Comparison of ENCODE assay signal across 9 cellular contexts in the genomic region with DNA sequence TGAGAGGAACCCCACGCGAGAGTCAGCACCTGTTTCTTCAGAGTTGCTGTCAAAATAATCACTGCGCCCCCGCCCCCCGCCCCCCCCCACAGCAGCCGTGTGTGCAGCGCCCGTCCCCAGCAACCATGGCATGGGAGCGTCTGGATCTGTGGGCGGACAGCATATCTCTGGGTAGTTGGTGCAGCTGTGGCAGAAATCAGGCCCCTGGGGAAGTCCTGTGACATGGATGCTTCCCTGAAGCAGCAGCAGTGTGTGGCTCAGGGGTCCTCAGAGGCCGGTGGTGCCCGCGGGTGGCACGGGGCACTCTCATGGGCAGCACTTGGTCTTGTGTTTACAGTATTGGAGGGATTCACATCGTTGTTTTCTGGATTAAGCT. TPM values are rescaled to one million over a fixed set of nuclear protein-coding genes. Genes with fewer than 3 reads are reported as not detected.
A peak's percentile ranks its signal among the peaks of the same experiment; 100 is the strongest.
DNase-seq lines count a peak whose midpoint lies in the region; ATAC-seq and TF ChIP-seq lines count a peak whose summit lies in the region.
"Had no signal": no experiment of that assay in that cellular context is flagged by ENCODE, and none has a peak within 500 bp of the region (broad histone marks: within the 10 kb centered on the region; RNA-seq: fewer than 3 reads in every experiment).

No MANE protein-coding gene starts in this region.

- H3K9ac ChIP-seq in subcutaneous abdominal adipose tissue (ENCODE audit: low read length in 5 of 5), result peak overlapping the region in 1 of 5 donors; percentile 14

- H3K9me3 ChIP-seq in subcutaneous abdominal adipose tissue (ENCODE audit: control insufficient read depth in 5 of 5, low read length in 5 of 5), result no peaks in the 10 kb centered on the region

- no peaks in the 10 kb centered on the region for H3K27me3 Mint-ChIP-seq in activated CD4-positive, alpha-beta T cell treated with anti-CD3 and anti-CD28 coated beads, Interleukin-2, amount 10 ng/mL, durations not matched to agents 7 days and 5 days
- H3K27me3 Mint-ChIP-seq in activated B cell treated with CpG ODN at 0.5 μM for 24 hours (no peaks in the 10 kb centered on the region), mesothelial cell of epicardium (ENCODE audit: low read depth) (no peaks in the 10 kb centered on the region)

- H3K27ac ChIP-seq in subcutaneous abdominal adipose tissue (ENCODE audit: low read depth, low read length), result peak overlapping the region; percentile 42

- no peaks in the 10 kb centered on the region for H3K9me3 Mint-ChIP-seq in activated CD4-positive, alpha-beta T cell treated with anti-CD3 and anti-CD28 coated beads, Interleukin-2, amount 10 ng/mL, durations not matched to agents 7 days and 5 days
- H3K9me3 Mint-ChIP-seq in activated B cell treated with CpG ODN at 0.5 μM for 24 hours (no peaks in the 10 kb centered on the region), mesothelial cell of epicardium (no peaks in the 10 kb centered on the region)

- ATAC-seq in activated B cell treated with CpG ODN at 0.5 μM for 24 hours (ENCODE audit: low read depth) (no peak), HG02884 (IDR thresholded peaks at IDR 0.05; ENCODE audit: unreplicated experiment) (no peak)

- H3K27me3 ChIP-seq in subcutaneous abdominal adipose tissue (ENCODE audit: control insufficient read depth in 5 of 5, insufficient read depth in 4 of 5, low read length in 5 of 5), result no peaks in the 10 kb centered on the region

- H3K4me1 ChIP-seq in subcutaneous abdominal adipose tissue (ENCODE audit: control insufficient read depth in 5 of 5, insufficient read depth in 5 of 5, low read length in 5 of 5), result peaks cover 10 to 57% (median 48%) of the 10 kb centered on the region in 5 donors

- intact Hi-C loops in activated B cell treated with CpG ODN at 0.5 μM for 24 hours (cut with micrococcal nuclease), result no loop called here

- no peak for DNase-seq in activated CD4-positive, alpha-beta T cell treated with anti-CD3 and anti-CD28 coated beads, Interleukin-2, amount 10 ng/mL, durations not matched to agents 7 days and 5 days
- no peak for DNase-seq in activated CD4-positive, alpha-beta T cell treated with anti-CD3 and anti-CD28 coated beads, Interleukin-2, amount 50 U/mL, for 48 hours
- no peak for DNase-seq in activated B cell treated with CpG ODN at 0.5 μM for 24 hours
- no peak for DNase-seq in mesothelial cell of epicardium (ENCODE audit: low spot score in 2 of 2, unreplicated experiment in 2 of 2)
- DNase-seq in activated CD4-positive, alpha-beta T cell treated with anti-CD3 and anti-CD28 coated beads for 48 hours, result no peak
- no peak for DNase-seq in SHP77 (lab: John Stamatoyannopoulos, UW)
- DNase-seq: GDM1 had no signal

- no peak overlapping the region for H3K4me3 Mint-ChIP-seq in activated CD4-positive, alpha-beta T cell treated with anti-CD3 and anti-CD28 coated beads, Interleukin-2, amount 10 ng/mL, durations not matched to agents 7 days and 5 days
- H3K4me3 Mint-ChIP-seq in activated B cell treated with CpG ODN at 0.5 μM for 24 hours, result no peak overlapping the region
- H3K4me3 Mint-ChIP-seq in mesothelial cell of epicardium, result no peak overlapping the region

- peaks cover 0 to 76% (median 45%) of the 10 kb centered on the region in 5 donors for H3K36me3 ChIP-seq in subcutaneous abdominal adipose tissue (ENCODE audit: control insufficient read depth in 5 of 5, insufficient read depth in 5 of 5, low read length in 5 of 5)

- CTCF ChIA-PET in activated CD4-positive, alpha-beta T cell treated with anti-CD3 and anti-CD28 coated beads, Interleukin-2, amount 10 ng/mL, durations not matched to agents 7 days and 5 days (lab: Charles Lee), result no interaction called here
- CTCF ChIA-PET in activated B cell treated with CpG ODN at 0.5 μM for 24 hours (lab: Charles Lee), result no interaction called here

- H3K4me3 ChIP-seq in subcutaneous abdominal adipose tissue (ENCODE audit: low read depth in 1 of 5, low read length in 5 of 5), result no peak overlapping the region

- peak overlapping the region; percentile 54 for H3K27ac Mint-ChIP-seq in activated CD4-positive, alpha-beta T cell treated with anti-CD3 and anti-CD28 coated beads, Interleukin-2, amount 10 ng/mL, durations not matched to agents 7 days and 5 days
- peak overlapping the region; percentile 62 for H3K27ac Mint-ChIP-seq in activated B cell treated with CpG ODN at 0.5 μM for 24 hours
- peak overlapping the region; percentile 86 for H3K27ac Mint-ChIP-seq in mesothelial cell of epicardium

- TF ChIP-seq CTCF in activated B cell treated with CpG ODN at 0.5 μM for 24 hours (IDR thresholded peaks at IDR 0.05) (no peak), mesothelial cell of epicardium (IDR thresholded peaks at IDR 0.05; ENCODE audit: unreplicated experiment) (no peak)

- POLR2A ChIA-PET in activated CD4-positive, alpha-beta T cell treated with anti-CD3 and anti-CD28 coated beads, Interleukin-2, amount 10 ng/mL, durations not matched to agents 7 days and 5 days (lab: Charles Lee), result no interaction called here
- POLR2A ChIA-PET in activated B cell treated with CpG ODN at 0.5 μM for 24 hours (lab: Charles Lee), result no interaction called here

- H3K36me3 Mint-ChIP-seq in activated CD4-positive, alpha-beta T cell treated with anti-CD3 and anti-CD28 coated beads, Interleukin-2, amount 10 ng/mL, durations not matched to agents 7 days and 5 days (ENCODE audit: low read depth), result peaks cover 17% of the 10 kb centered on the region
- H3K36me3 Mint-ChIP-seq in activated B cell treated with CpG ODN at 0.5 μM for 24 hours (ENCODE audit: low read depth) (peaks cover 46% of the 10 kb centered on the region), mesothelial cell of epicardium (peaks cover 3% of the 10 kb centered on the region)

- H3K4me1 Mint-ChIP-seq in activated CD4-positive, alpha-beta T cell treated with anti-CD3 and anti-CD28 coated beads, Interleukin-2, amount 10 ng/mL, durations not matched to agents 7 days and 5 days, result no peaks in the 10 kb centered on the region
- H3K4me1 Mint-ChIP-seq in activated B cell treated with CpG ODN at 0.5 μM for 24 hours (peaks cover 62% of the 10 kb centered on the region), mesothelial cell of epicardium (peaks cover 19% of the 10 kb centered on the region)

RNA-seq across cellular contexts. Expression of a gene that starts 19.2 kb away (rescaled TPM):
- total RNA-seq in activated CD4-positive, alpha-beta T cell treated with anti-CD3 and anti-CD28 coated beads, Interleukin-2, amount 10 ng/mL, durations not matched to agents 7 days and 5 days, result 10 to 100 TPM; 36.4 to 37.4 TPM
- total RNA-seq in activated B cell treated with CpG ODN at 0.5 μM for 24 hours, result 23.5 and 26.0 TPM in 2 replicates
- total RNA-seq in mesothelial cell of epicardium, result 17.0 to 19.7 TPM (median 19.2 TPM) in 3 replicates

RNA-seq across cellular contexts. Expression of a gene that starts 19.6 kb away (rescaled TPM):
- 10 to 100 TPM; 16.9 to 17.2 TPM for total RNA-seq in activated CD4-positive, alpha-beta T cell treated with anti-CD3 and anti-CD28 coated beads, Interleukin-2, amount 10 ng/mL, durations not matched to agents 7 days and 5 days
- total RNA-seq in activated B cell treated with CpG ODN at 0.5 μM for 24 hours (12.4 and 16.7 TPM in 2 replicates), mesothelial cell of epicardium (32.9 to 40.2 TPM (median 37.3 TPM) in 3 replicates)
